ENCODE assay signal across 1 cellular context in the genomic region with DNA sequence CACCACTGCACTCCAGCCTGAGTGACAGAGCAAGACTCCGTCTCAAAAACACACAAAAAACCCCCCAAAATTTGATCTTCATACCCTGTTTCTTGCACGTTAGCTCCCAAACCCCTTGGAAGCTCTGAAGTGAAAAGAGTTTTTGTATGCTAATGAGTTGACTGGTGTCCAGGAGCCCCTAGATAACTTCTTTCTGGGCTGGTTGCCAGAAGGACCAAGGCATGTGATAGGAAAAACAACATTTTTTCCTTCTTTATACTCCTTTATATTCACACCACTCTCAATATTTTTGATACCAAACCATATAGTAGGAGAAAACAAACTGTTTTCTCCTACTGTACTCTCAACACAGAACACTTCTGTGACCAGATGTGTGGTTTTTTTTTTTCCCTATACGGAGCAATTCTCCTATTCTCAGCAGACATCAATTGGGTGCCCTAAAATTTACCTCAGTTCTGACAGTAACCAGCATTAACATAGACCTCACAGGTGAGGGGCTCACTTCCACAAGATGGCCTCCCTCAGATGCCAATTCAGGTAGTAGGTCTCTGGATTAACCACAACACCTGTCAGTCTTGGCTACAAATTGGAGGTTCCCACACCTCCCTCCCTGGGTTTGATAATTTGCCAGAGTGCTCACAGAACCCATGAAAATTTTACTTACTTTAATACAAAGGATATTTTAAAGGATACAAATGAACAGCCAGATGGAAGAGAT.
TF ChIP-seq lines count a peak whose summit lies in the region.

No MANE protein-coding gene starts in this region.

TF ChIP-seq in GM23338, 12 proteins besides CTCF, POLR2A, EP300 and RAD21 (continued from another document):
- no peak for TF ChIP-seq ZNF462 (CRISPR knock-in tag; IDR thresholded peaks at IDR 0.05)
TF ChIP-seq in GM23338: peak in this region for 0.
